In the genomic region with DNA sequence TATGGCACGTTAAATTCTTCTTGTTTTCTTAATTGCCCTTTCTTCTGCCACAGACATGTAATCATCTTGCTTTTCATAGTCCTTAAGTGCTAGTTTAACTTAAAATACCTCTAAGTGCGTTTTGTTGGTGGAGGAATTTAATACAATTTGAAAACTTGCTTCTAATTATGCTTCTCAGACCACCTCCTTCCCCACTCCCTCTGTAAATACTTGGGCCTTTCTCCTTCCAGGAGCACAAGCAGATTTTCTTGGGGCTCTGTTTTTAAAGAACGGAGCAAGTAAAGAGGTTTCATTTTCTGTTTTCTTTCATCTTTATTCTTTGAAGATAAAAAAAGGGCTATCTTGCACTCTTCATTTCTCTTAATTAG, we compare ENCODE assay signal across 1 cellular context.
TF ChIP-seq lines count a peak whose summit lies in the region.

No MANE protein-coding gene starts in this region.

TF ChIP-seq in A549, 52 proteins besides CTCF, POLR2A, EP300 and RAD21 (continued from another document):
- TF ChIP-seq, protein P1, sequence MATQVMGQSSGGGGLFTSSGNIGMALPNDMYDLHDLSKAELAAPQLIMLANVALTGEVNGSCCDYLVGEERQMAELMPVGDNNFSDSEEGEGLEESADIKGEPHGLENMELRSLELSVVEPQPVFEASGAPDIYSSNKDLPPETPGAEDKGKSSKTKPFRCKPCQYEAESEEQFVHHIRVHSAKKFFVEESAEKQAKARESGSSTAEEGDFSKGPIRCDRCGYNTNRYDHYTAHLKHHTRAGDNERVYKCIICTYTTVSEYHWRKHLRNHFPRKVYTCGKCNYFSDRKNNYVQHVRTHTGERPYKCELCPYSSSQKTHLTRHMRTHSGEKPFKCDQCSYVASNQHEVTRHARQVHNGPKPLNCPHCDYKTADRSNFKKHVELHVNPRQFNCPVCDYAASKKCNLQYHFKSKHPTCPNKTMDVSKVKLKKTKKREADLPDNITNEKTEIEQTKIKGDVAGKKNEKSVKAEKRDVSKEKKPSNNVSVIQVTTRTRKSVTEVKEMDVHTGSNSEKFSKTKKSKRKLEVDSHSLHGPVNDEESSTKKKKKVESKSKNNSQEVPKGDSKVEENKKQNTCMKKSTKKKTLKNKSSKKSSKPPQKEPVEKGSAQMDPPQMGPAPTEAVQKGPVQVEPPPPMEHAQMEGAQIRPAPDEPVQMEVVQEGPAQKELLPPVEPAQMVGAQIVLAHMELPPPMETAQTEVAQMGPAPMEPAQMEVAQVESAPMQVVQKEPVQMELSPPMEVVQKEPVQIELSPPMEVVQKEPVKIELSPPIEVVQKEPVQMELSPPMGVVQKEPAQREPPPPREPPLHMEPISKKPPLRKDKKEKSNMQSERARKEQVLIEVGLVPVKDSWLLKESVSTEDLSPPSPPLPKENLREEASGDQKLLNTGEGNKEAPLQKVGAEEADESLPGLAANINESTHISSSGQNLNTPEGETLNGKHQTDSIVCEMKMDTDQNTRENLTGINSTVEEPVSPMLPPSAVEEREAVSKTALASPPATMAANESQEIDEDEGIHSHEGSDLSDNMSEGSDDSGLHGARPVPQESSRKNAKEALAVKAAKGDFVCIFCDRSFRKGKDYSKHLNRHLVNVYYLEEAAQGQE (IDR thresholded peaks at IDR 0.05), result no peak
- TF ChIP-seq SREBF2 (IDR thresholded peaks at IDR 0.05) (no peak), JUNB (IDR thresholded peaks at IDR 0.05) (no peak), CBX8 (IDR thresholded peaks at IDR 0.05) (no peak), ZSCAN20 (CRISPR knock-in tag; IDR thresholded peaks at IDR 0.05) (no peak), RCOR1 (IDR thresholded peaks at IDR 0.05; ENCODE audit: low read depth, low read length) (no peak)
- TF ChIP-seq, protein P2, sequence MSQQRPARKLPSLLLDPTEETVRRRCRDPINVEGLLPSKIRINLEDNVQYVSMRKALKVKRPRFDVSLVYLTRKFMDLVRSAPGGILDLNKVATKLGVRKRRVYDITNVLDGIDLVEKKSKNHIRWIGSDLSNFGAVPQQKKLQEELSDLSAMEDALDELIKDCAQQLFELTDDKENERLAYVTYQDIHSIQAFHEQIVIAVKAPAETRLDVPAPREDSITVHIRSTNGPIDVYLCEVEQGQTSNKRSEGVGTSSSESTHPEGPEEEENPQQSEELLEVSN (IDR thresholded peaks at IDR 0.05; ENCODE audit: borderline replicate concordance, low read depth), result no peak
- TF ChIP-seq, protein P3, sequence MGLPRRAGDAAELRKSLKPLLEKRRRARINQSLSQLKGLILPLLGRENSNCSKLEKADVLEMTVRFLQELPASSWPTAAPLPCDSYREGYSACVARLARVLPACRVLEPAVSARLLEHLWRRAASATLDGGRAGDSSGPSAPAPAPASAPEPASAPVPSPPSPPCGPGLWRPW (IDR thresholded peaks at IDR 0.05), result no peak
